8 cellular contexts compared by ENCODE assay signal in the genomic region with DNA sequence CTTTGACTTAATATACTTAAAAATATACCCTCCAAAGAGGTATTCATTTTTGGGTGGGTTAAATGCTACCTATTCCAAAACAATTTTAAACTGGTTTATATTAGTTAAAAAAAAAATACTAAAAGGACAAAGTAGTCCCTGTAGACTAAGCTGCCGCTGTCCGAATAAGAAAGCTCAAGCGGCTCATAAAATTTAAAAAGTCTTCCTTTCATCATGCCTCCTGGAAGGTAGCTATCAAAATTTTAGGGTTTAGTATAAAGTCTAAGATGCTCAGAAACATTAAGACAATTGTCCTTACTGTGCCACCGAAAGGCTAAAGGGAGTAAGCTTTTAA. TPM values are rescaled to one million over a fixed set of nuclear protein-coding genes. Genes with fewer than 3 reads are reported as not detected.
DNase-seq lines count a peak whose midpoint lies in the region; ATAC-seq and TF ChIP-seq lines count a peak whose summit lies in the region.

No MANE protein-coding gene starts in this region.

- intact Hi-C loops in activated CD8-positive, alpha-beta T cell treated with anti-CD3 and anti-CD28 coated beads for 36 hours (cut with micrococcal nuclease) = loop anchor here (2.0 kb wide), 1 partner anchor 62 kb away; the partner anchor contains the start of gene SAP130

- H3K9me3 Mint-ChIP-seq in T-helper 1 cell treated with Interleukin-12 subunit alpha and Interleukin-12 subunit beta and Interleukin-4 antibody, amounts not matched to agents 30 μg/mL and 1 μg/mL, for 36 hours = no peaks in the 10 kb centered on the region
- H3K9me3 Mint-ChIP-seq in activated CD8-positive, alpha-beta T cell treated with anti-CD3 and anti-CD28 coated beads for 36 hours = no peaks in the 10 kb centered on the region

- peaks cover 35% of the 10 kb centered on the region for H3K4me1 Mint-ChIP-seq in T-helper 1 cell treated with Interleukin-12 subunit alpha and Interleukin-12 subunit beta and Interleukin-4 antibody, amounts not matched to agents 30 μg/mL and 1 μg/mL, for 36 hours (ENCODE audit: low read depth)
- peaks cover 38% of the 10 kb centered on the region for H3K4me1 Mint-ChIP-seq in activated CD8-positive, alpha-beta T cell treated with anti-CD3 and anti-CD28 coated beads for 36 hours (ENCODE audit: low read depth)

- no peak for TF ChIP-seq EP300 in suprapubic skin (IDR thresholded peaks at IDR 0.05)

- H3K27me3 Mint-ChIP-seq in T-helper 1 cell treated with Interleukin-12 subunit alpha and Interleukin-12 subunit beta and Interleukin-4 antibody, amounts not matched to agents 30 μg/mL and 1 μg/mL, for 36 hours (ENCODE audit: low read depth) = no peaks in the 10 kb centered on the region
- no peaks in the 10 kb centered on the region for H3K27me3 Mint-ChIP-seq in activated CD8-positive, alpha-beta T cell treated with anti-CD3 and anti-CD28 coated beads for 36 hours

- H3K4me1 ChIP-seq in suprapubic skin = peaks cover 20% of the 10 kb centered on the region

- H3K27ac Mint-ChIP-seq in T-helper 1 cell treated with Interleukin-12 subunit alpha and Interleukin-12 subunit beta and Interleukin-4 antibody, amounts not matched to agents 30 μg/mL and 1 μg/mL, for 36 hours = peak overlapping the region; percentile 82
- H3K27ac Mint-ChIP-seq in activated CD8-positive, alpha-beta T cell treated with anti-CD3 and anti-CD28 coated beads for 36 hours = peak overlapping the region; percentile 90

- H3K27ac ChIP-seq in suprapubic skin = peak overlapping the region; percentile 82

- H3K9me3 ChIP-seq in iPS-18c (ENCODE audit: control insufficient read depth, insufficient read depth, low read length) (no peaks in the 10 kb centered on the region), suprapubic skin (no peaks in the 10 kb centered on the region)

- no peak for TF ChIP-seq POLR2A in suprapubic skin (IDR thresholded peaks at IDR 0.05)

- peak overlapping the region; percentile 85 for H3K4me3 ChIP-seq in iPS-18c (ENCODE audit: insufficient read depth, low read depth, low read length)
- peak overlapping the region; percentile 99 for H3K4me3 ChIP-seq in suprapubic skin

- CTCF ChIA-PET in activated CD8-positive, alpha-beta T cell treated with anti-CD3 and anti-CD28 coated beads for 36 hours (lab: Charles Lee) = interaction anchor here (0.8 to 1.4 kb wide), 5 partner anchors 10 to 29 kb away, joined by 3 to 7 read pairs (median 4); no protein-coding TSS in a partner anchor

- no peaks in the 10 kb centered on the region for H3K27me3 ChIP-seq in suprapubic skin

- 1% methylated on average over 4 of the region's 4 CpGs for WGBS in suprapubic skin

- H3K36me3 Mint-ChIP-seq in T-helper 1 cell treated with Interleukin-12 subunit alpha and Interleukin-12 subunit beta and Interleukin-4 antibody, amounts not matched to agents 30 μg/mL and 1 μg/mL, for 36 hours (ENCODE audit: low read depth) = peaks cover 8% of the 10 kb centered on the region
- peaks cover 11% of the 10 kb centered on the region for H3K36me3 Mint-ChIP-seq in activated CD8-positive, alpha-beta T cell treated with anti-CD3 and anti-CD28 coated beads for 36 hours (ENCODE audit: low read depth)

- TF ChIP-seq CTCF in activated CD8-positive, alpha-beta T cell treated with anti-CD3 and anti-CD28 coated beads for 36 hours (IDR thresholded peaks at IDR 0.05) = no peak
- TF ChIP-seq CTCF in suprapubic skin (IDR thresholded peaks at IDR 0.05) = no peak

- no peak for DNase-seq in T-helper 1 cell
- DNase-seq in activated CD8-positive, alpha-beta T cell treated with anti-CD3 and anti-CD28 coated beads for 36 hours = no peak
- no peak for DNase-seq in suprapubic skin (ENCODE audit: low spot score in 2 of 2)
- DNase-seq in GOT3 (lab: John Stamatoyannopoulos, UW) = no peak
- no peak for DNase-seq in NCI-H524 (lab: John Stamatoyannopoulos, UW)
- no peak for DNase-seq in SIG-M5 (lab: John Stamatoyannopoulos, UW)

- no peaks in the 10 kb centered on the region for H3K36me3 ChIP-seq in suprapubic skin

- no peak for ATAC-seq in activated CD8-positive, alpha-beta T cell treated with anti-CD3 and anti-CD28 coated beads for 36 hours

- peak overlapping the region; percentile 88 for H3K4me3 Mint-ChIP-seq in T-helper 1 cell treated with Interleukin-12 subunit alpha and Interleukin-12 subunit beta and Interleukin-4 antibody, amounts not matched to agents 30 μg/mL and 1 μg/mL, for 36 hours
- peak overlapping the region; percentile 94 for H3K4me3 Mint-ChIP-seq in activated CD8-positive, alpha-beta T cell treated with anti-CD3 and anti-CD28 coated beads for 36 hours

- POLR2A ChIA-PET in activated CD8-positive, alpha-beta T cell treated with anti-CD3 and anti-CD28 coated beads for 36 hours (lab: Charles Lee) = interaction anchor here (0.7 to 2.3 kb wide), 9 partner anchors 10 to 230 kb away, joined by 3 to 29 read pairs (median 4); partner anchors contain the start of gene SAP130

RNA-seq across cellular contexts. Expression of gene UGGT1, which starts 0.5 kb away (rescaled TPM):
- 10 to 100 TPM; 47.7 to 51.6 TPM for total RNA-seq in activated CD8-positive, alpha-beta T cell treated with anti-CD3 and anti-CD28 coated beads for 36 hours
- 10 to 100 TPM; 31.3 to 34.6 (median 32.8) TPM for total RNA-seq in suprapubic skin
